In the genomic region with DNA sequence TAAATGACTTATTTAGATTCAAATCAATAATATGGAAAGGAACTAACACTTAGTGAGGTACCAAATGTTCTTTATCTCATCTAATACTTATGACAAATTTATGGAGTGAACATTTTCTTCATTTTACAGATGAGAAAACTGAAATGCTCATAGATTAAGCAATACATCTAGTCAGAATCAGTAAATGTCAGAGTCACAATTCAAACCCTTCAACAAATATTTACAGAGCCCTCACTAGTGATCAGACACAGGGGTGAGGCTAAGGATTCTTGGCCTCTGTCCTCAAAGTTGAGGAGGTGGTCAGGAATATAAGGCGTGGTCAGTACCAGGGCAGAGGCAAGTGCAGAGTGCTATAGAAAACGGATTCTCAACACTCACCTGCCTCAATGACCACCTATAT, we compare ENCODE assay signal across 1 cellular context.
TF ChIP-seq lines count a peak whose summit lies in the region.

No MANE protein-coding gene starts in this region.

TF ChIP-seq in HepG2, 621 proteins besides CTCF, POLR2A, EP300 and RAD21:
- TF ChIP-seq SRF (IDR thresholded peaks at IDR 0.05; ENCODE audit: low read depth, low read length): no peak
- peak; percentile 96 for TF ChIP-seq ZNF12 (CRISPR knock-in tag; IDR thresholded peaks at IDR 0.05)
- TF ChIP-seq, protein P1, sequence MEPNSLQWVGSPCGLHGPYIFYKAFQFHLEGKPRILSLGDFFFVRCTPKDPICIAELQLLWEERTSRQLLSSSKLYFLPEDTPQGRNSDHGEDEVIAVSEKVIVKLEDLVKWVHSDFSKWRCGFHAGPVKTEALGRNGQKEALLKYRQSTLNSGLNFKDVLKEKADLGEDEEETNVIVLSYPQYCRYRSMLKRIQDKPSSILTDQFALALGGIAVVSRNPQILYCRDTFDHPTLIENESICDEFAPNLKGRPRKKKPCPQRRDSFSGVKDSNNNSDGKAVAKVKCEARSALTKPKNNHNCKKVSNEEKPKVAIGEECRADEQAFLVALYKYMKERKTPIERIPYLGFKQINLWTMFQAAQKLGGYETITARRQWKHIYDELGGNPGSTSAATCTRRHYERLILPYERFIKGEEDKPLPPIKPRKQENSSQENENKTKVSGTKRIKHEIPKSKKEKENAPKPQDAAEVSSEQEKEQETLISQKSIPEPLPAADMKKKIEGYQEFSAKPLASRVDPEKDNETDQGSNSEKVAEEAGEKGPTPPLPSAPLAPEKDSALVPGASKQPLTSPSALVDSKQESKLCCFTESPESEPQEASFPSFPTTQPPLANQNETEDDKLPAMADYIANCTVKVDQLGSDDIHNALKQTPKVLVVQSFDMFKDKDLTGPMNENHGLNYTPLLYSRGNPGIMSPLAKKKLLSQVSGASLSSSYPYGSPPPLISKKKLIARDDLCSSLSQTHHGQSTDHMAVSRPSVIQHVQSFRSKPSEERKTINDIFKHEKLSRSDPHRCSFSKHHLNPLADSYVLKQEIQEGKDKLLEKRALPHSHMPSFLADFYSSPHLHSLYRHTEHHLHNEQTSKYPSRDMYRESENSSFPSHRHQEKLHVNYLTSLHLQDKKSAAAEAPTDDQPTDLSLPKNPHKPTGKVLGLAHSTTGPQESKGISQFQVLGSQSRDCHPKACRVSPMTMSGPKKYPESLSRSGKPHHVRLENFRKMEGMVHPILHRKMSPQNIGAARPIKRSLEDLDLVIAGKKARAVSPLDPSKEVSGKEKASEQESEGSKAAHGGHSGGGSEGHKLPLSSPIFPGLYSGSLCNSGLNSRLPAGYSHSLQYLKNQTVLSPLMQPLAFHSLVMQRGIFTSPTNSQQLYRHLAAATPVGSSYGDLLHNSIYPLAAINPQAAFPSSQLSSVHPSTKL (CRISPR knock-in tag; IDR thresholded peaks at IDR 0.05): 0 out of 2 replicates have a peak, but pooled peaks have one; percentile 18
- TF ChIP-seq CEBPG (CRISPR knock-in tag; IDR thresholded peaks at IDR 0.05): peak; percentile 66
- TF ChIP-seq FOXA3 (CRISPR knock-in tag; IDR thresholded peaks at IDR 0.05): peak; percentile 22; the same call in 1 of the 2 replicates
